16 cellular contexts compared by ENCODE assay signal in the genomic region with DNA sequence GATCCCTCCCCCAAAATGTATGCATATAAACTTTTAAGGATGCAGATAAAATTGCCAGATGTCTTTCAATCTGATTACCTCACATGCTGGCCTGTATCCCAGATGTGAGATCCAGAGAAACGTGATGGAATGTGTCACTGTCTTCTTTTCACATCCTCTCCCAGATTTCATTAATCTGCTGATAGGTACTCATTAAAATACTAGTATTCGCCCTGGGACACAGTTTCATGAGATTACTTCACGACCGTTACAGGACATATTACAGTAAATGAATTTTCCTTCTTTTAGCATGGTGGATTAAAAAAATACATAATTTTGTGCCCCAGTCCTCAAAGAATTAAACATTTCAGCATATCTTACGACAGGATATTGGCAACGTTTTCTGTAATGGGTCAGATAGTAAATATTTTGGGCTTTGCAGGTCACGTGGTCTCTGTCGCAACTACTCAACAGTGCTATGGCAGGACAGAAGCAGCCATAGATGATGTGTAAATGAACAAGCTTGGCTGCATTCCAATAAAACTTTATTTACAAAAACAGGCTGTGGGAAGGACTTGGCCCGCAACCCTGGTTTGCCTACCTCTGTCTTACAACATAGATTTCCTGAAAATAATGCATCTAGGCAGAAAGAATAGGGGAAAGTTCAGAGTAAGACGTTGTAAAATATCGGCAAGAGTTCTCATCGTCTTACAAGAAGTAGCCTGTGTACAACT.
DNase-seq lines count a peak whose midpoint lies in the region; ATAC-seq, FAIRE-seq and TF ChIP-seq lines count a peak whose summit lies in the region.
"Had no signal": no experiment of that assay in that cellular context is flagged by ENCODE, and none has a peak within 500 bp of the region (broad histone marks: within the 10 kb centered on the region; RNA-seq: fewer than 3 reads in every experiment).

No MANE protein-coding gene starts in this region.

- intact Hi-C loops in lower leg skin (cut with DNase I; ENCODE audit: low total_unique reads) = no loop called here

- H3K4me3 ChIP-seq in A549 (no peak overlapping the region), lower leg skin (ENCODE audit: low read depth, poor library complexity, severe bottlenecking) (no peak overlapping the region)
- H3K4me3 ChIP-seq: left lung, SJSA1 had no signal

- peaks cover 12% of the 10 kb centered on the region; the same call in 1 of the 3 replicates for H3K4me1 ChIP-seq in A549
- H3K4me1 ChIP-seq: SJSA1 had no signal

- peak in 1 of 2 experiments; percentile 29 for DNase-seq in A549 (ENCODE audit: low read depth in 1 of 2, low spot score in 1 of 2)
- no peak for DNase-seq in HTR-8/SVneo (ENCODE audit: insufficient read length, low spot score)
- DNase-seq in lower leg skin (ENCODE audit: low spot score in 2 of 2) = peak; percentile 45 to 74
- DNase-seq in UCSD-AML1 (lab: John Stamatoyannopoulos, UW; ENCODE audit: unreplicated experiment) = no peak
- no peak for DNase-seq in activated naive CD4-positive, alpha-beta T cell treated with anti-CD3 and anti-CD28 coated beads, Interleukin-2, amount 50 U/mL, for 16 hours
- DNase-seq in NCI-H2081 (lab: John Stamatoyannopoulos, UW) = no peak
- DNase-seq: activated CD4-positive, alpha-beta T cell treated with anti-CD3 and anti-CD28 coated beads for 36 hours; brain microvascular endothelial cell; CD8-positive, alpha-beta T cell; left lung; naive thymus-derived CD4-positive, alpha-beta T cell; NCI-H1417 treated with DMSO at 0.1 percent for 48 hours; NCI-H226 had no signal

- no peak overlapping the region for H3K4me2 ChIP-seq in A549

- TF ChIP-seq POLR2A in A549 (IDR thresholded peaks at IDR 0.05; ENCODE audit: low read length) = no peak
- no peak for TF ChIP-seq POLR2A in lower leg skin (IDR thresholded peaks at IDR 0.05)

- TF ChIP-seq CTCF in A549 (IDR thresholded peaks at IDR 0.05) (no peak), lower leg skin (IDR thresholded peaks at IDR 0.05) (no peak)

- ATAC-seq in A549 (no peak), HG03139 (IDR thresholded peaks at IDR 0.05; ENCODE audit: unreplicated experiment) (no peak)
- ATAC-seq: activated CD4-positive, alpha-beta T cell treated with anti-CD3 and anti-CD28 coated beads for 36 hours; CD8-positive, alpha-beta T cell; left lung; naive thymus-derived CD4-positive, alpha-beta T cell had no signal

- FAIRE-seq in A549 (lab: Jason Lieb, UNC) (no peak), HTR-8/SVneo (lab: Jason Lieb, UNC) (peak; percentile 42), endometrium (lab: Jason Lieb, UNC) (peak; percentile 53)

- CTCF ChIA-PET in A549 (lab: Yijun Ruan, JAX) = no interaction called here

- POLR2A ChIA-PET in A549 (lab: Yijun Ruan, JAX) = no interaction called here

- no peak for TF ChIP-seq RAD21 in A549 (conservative IDR thresholded peaks at IDR 0.05 in 1 of 2, IDR thresholded peaks at IDR 0.05 in 1 of 2)

- no peak overlapping the region for H3K27ac ChIP-seq in A549
- H3K27ac ChIP-seq: brain microvascular endothelial cell, left lung, SJSA1 had no signal

- no peaks in the 10 kb centered on the region for H3K9me3 ChIP-seq in A549
- H3K9me3 ChIP-seq: left lung, SJSA1 had no signal

- TF ChIP-seq EP300 in A549 (IDR thresholded peaks at IDR 0.05) = no peak

- WGBS in A549 (ENCODE audit: missing lambda C conversion rate) = 63% methylated on average over 12 of the region's 12 CpGs
- WGBS in lower leg skin, 2 donors = 50 to 51% methylated on average over 12 of the region's 12 CpGs

TF ChIP-seq in A549, 52 proteins besides CTCF, POLR2A, EP300 and RAD21:
- TF ChIP-seq, protein P1, sequence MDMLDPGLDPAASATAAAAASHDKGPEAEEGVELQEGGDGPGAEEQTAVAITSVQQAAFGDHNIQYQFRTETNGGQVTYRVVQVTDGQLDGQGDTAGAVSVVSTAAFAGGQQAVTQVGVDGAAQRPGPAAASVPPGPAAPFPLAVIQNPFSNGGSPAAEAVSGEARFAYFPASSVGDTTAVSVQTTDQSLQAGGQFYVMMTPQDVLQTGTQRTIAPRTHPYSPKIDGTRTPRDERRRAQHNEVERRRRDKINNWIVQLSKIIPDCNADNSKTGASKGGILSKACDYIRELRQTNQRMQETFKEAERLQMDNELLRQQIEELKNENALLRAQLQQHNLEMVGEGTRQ (IDR thresholded peaks at IDR 0.05) = peak; percentile 60; the same call in 1 of the 2 replicates
- TF ChIP-seq CBX2 (IDR thresholded peaks at IDR 0.05; ENCODE audit: borderline replicate concordance, low read depth) = no peak
- peak; percentile 49 to 73 for TF ChIP-seq CEBPB (IDR thresholded peaks at IDR 0.05)
- no peak for TF ChIP-seq HOXB5 (CRISPR knock-in tag; IDR thresholded peaks at IDR 0.05)

Comparison
In these comparisons a context has a peak if more than half of its experiments do, and no peak if none do; other contexts are left out.
1. DNase-seq: peak in lower leg skin (2 of 2); none in HTR-8/SVneo (single experiment), UCSD-AML1 (single experiment), activated naive CD4-positive, alpha-beta T cell treated with anti-CD3 and anti-CD28 coated beads, Interleukin-2, amount 50 U/mL, for 16 hours (single experiment) and NCI-H2081 (0 of 2).